In the genomic region with DNA sequence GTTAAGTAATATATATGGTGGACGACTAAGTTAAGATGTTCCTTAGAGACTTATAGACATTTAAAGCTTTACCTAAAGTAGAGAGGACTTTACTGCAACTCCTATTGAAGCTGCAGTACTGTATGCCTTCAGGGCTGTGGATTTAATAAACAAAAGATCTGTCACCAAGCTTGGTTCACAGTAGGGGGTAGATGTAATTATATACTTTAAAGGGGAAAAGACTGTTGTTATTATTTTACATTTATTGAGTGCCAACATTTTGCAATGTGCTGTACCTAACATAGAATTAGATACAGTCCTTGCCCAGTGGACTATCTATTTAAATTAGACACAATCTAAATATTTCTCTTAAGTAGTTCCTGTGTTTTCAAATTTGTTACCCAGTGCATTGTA, we compare ENCODE assay signal across 22 cellular contexts.
A peak's percentile ranks its signal among the peaks of the same experiment; 100 is the strongest.
DNase-seq lines count a peak whose midpoint lies in the region; ATAC-seq and TF ChIP-seq lines count a peak whose summit lies in the region.
"Had no signal": no experiment of that assay in that cellular context is flagged by ENCODE, and none has a peak within 500 bp of the region (broad histone marks: within the 10 kb centered on the region; RNA-seq: fewer than 3 reads in every experiment).

No MANE protein-coding gene starts in this region.

- no peaks in the 10 kb centered on the region for H3K4me1 Mint-ChIP-seq in activated CD8-positive, alpha-beta memory T cell treated with anti-CD3 and anti-CD28 coated beads, Interleukin-2, amount 10 ng/mL, durations not matched to agents 7 days and 5 days
- H3K4me1 Mint-ChIP-seq: activated CD4-positive, alpha-beta T cell treated with anti-CD3 and anti-CD28 coated beads for 36 hours; stimulated activated effector memory CD8-positive, alpha-beta T cell treated with anti-CD3 and anti-CD28 coated beads, Interleukin-12 subunit alpha, Interleukin-12 subunit beta, amount 100 ng/mL, for 72 hours had no signal

- no peak for TF ChIP-seq CTCF in A673 (conservative IDR thresholded peaks at IDR 0.05; ENCODE audit: low read depth, low read length)
- TF ChIP-seq CTCF in fibroblast of lung (conservative IDR thresholded peaks at IDR 0.05 in 1 of 2, IDR thresholded peaks at IDR 0.05 in 1 of 2; ENCODE audit: low read depth in 1 of 2, low read length in 2 of 2): no peak
- no peak for TF ChIP-seq CTCF in GM20000 (IDR thresholded peaks at IDR 0.05; ENCODE audit: extremely low read depth, missing control alignments)

- H4K20me1 ChIP-seq in fibroblast of lung (ENCODE audit: control insufficient read depth, extremely low read depth, insufficient read depth, low read length): no peaks in the 10 kb centered on the region
- H4K20me1 ChIP-seq: BLaER1 treated with 17β-estradiol and CSF1 and Interleukin-3, amounts not matched to agents 10 nM and 100 nM had no signal

- H3K4me1 ChIP-seq in A673 (ENCODE audit: insufficient read depth, low read length, poor library complexity, severe bottlenecking) (peaks cover 46% of the 10 kb centered on the region), fibroblast of lung (ENCODE audit: control insufficient read depth, extremely low read depth, insufficient read depth, low read length) (peaks cover 12% of the 10 kb centered on the region)
- H3K4me1 ChIP-seq: BLaER1 treated with 17β-estradiol and CSF1 and Interleukin-3, amounts not matched to agents 10 nM and 100 nM had no signal

- peak overlapping the region; percentile 80 for H3K4me2 ChIP-seq in fibroblast of lung (ENCODE audit: extremely low read depth, insufficient read depth, low read length)
- H3K4me2 ChIP-seq: BLaER1 treated with 17β-estradiol and CSF1 and Interleukin-3, amounts not matched to agents 10 nM and 100 nM had no signal

- H3K9me3 Mint-ChIP-seq in activated CD8-positive, alpha-beta memory T cell treated with anti-CD3 and anti-CD28 coated beads, Interleukin-2, amount 10 ng/mL, durations not matched to agents 7 days and 5 days (ENCODE audit: low read depth): no peaks in the 10 kb centered on the region

- CTCF ChIA-PET in A673 (lab: Charles Lee): no interaction called here
- CTCF ChIA-PET in activated CD8-positive, alpha-beta memory T cell treated with anti-CD3 and anti-CD28 coated beads, Interleukin-2, amount 10 ng/mL, durations not matched to agents 7 days and 5 days (lab: Charles Lee): interaction anchor here (1.3 kb wide), 1 partner anchor 71 kb away, joined by 3 read pairs; no protein-coding TSS in a partner anchor

- peak overlapping the region; percentile 82 for H3K27ac ChIP-seq in A673 (ENCODE audit: low read depth, low read length, poor library complexity, severe bottlenecking)
- H3K27ac ChIP-seq in fibroblast of lung (ENCODE audit: insufficient read depth, low read length): peak overlapping the region; percentile 16
- H3K27ac ChIP-seq: BLaER1 treated with 17β-estradiol and CSF1 and Interleukin-3, amounts not matched to agents 10 nM and 100 nM; tibial artery had no signal

- no peaks in the 10 kb centered on the region for H3K36me3 Mint-ChIP-seq in activated CD8-positive, alpha-beta memory T cell treated with anti-CD3 and anti-CD28 coated beads, Interleukin-2, amount 10 ng/mL, durations not matched to agents 7 days and 5 days
- H3K36me3 Mint-ChIP-seq: natural killer cell treated with Interleukin-12 subunit alpha and Interleukin-12 subunit beta and Interleukin-15 and Interleukin-18, amount 100 ng/mL, for 72 hours; stimulated activated effector memory CD8-positive, alpha-beta T cell treated with anti-CD3 and anti-CD28 coated beads, Interleukin-12 subunit alpha, Interleukin-12 subunit beta, amount 100 ng/mL, for 72 hours had no signal

- no peak for ATAC-seq in HG02852 (IDR thresholded peaks at IDR 0.05; ENCODE audit: unreplicated experiment)
- no peak for ATAC-seq in activated CD8-positive, alpha-beta memory T cell treated with anti-CD3 and anti-CD28 coated beads, Interleukin-2, amount 10 ng/mL, durations not matched to agents 7 days and 5 days
- ATAC-seq: activated CD4-positive, alpha-beta T cell treated with anti-CD3 and anti-CD28 coated beads for 36 hours; natural killer cell treated with Interleukin-12 subunit alpha and Interleukin-12 subunit beta and Interleukin-15 and Interleukin-18, amount 100 ng/mL, for 72 hours; stimulated activated effector memory CD8-positive, alpha-beta T cell treated with anti-CD3 and anti-CD28 coated beads, Interleukin-12 subunit alpha, Interleukin-12 subunit beta, amount 100 ng/mL, for 72 hours had no signal

- POLR2A ChIA-PET in A673 (lab: Charles Lee; ENCODE audit: low non-redundant PET): no interaction called here

- no peak overlapping the region for H3K9ac ChIP-seq in fibroblast of lung (ENCODE audit: insufficient read depth, low read length)
- H3K9ac ChIP-seq: BLaER1 treated with 17β-estradiol and CSF1 and Interleukin-3, amounts not matched to agents 10 nM and 100 nM had no signal

- no peak overlapping the region for H3K27ac Mint-ChIP-seq in activated CD8-positive, alpha-beta memory T cell treated with anti-CD3 and anti-CD28 coated beads, Interleukin-2, amount 10 ng/mL, durations not matched to agents 7 days and 5 days
- H3K27ac Mint-ChIP-seq: activated CD4-positive, alpha-beta T cell treated with anti-CD3 and anti-CD28 coated beads for 36 hours; natural killer cell treated with Interleukin-12 subunit alpha and Interleukin-12 subunit beta and Interleukin-15 and Interleukin-18, amount 100 ng/mL, for 72 hours; stimulated activated effector memory CD8-positive, alpha-beta T cell treated with anti-CD3 and anti-CD28 coated beads, Interleukin-12 subunit alpha, Interleukin-12 subunit beta, amount 100 ng/mL, for 72 hours had no signal

- H3K27me3 Mint-ChIP-seq in activated CD8-positive, alpha-beta memory T cell treated with anti-CD3 and anti-CD28 coated beads, Interleukin-2, amount 10 ng/mL, durations not matched to agents 7 days and 5 days: no peaks in the 10 kb centered on the region
- H3K27me3 Mint-ChIP-seq: activated CD4-positive, alpha-beta T cell treated with anti-CD3 and anti-CD28 coated beads for 36 hours; natural killer cell treated with Interleukin-12 subunit alpha and Interleukin-12 subunit beta and Interleukin-15 and Interleukin-18, amount 100 ng/mL, for 72 hours had no signal

- intact Hi-C loops in A673 (cut with micrococcal nuclease; ENCODE audit: unreplicated experiment): loop anchor here (5.0 kb wide), 1 partner anchor 98 kb away; no protein-coding TSS in a partner anchor

- H3K9me3 ChIP-seq in A673 (ENCODE audit: low read depth, low read length, poor library complexity, severe bottlenecking): no peaks in the 10 kb centered on the region
- H3K9me3 ChIP-seq in fibroblast of lung (ENCODE audit: control insufficient read depth, insufficient read depth, low read depth, low read length): no peaks in the 10 kb centered on the region
- H3K9me3 ChIP-seq: BLaER1 treated with 17β-estradiol and CSF1 and Interleukin-3, amounts not matched to agents 10 nM and 100 nM; MG63; tibial artery had no signal

- H3K36me3 ChIP-seq in A673 (ENCODE audit: insufficient read depth, low read length, poor library complexity, severe bottlenecking): no peaks in the 10 kb centered on the region
- no peaks in the 10 kb centered on the region for H3K36me3 ChIP-seq in fibroblast of lung (ENCODE audit: control insufficient read depth, insufficient read depth, low read length)
- H3K36me3 ChIP-seq: BLaER1 treated with 17β-estradiol and CSF1 and Interleukin-3, amounts not matched to agents 10 nM and 100 nM; MG63; tibial artery had no signal

- DNase-seq in A673 (ENCODE audit: low spot score) (peak; percentile 82), M059J (ENCODE audit: low read depth) (peak; percentile 58), NCI-H345 treated with DMSO at 0.1 percent for 48 hours (lab: John Stamatoyannopoulos, UW; ENCODE audit: unreplicated experiment) (peak; percentile 1), fibroblast of lung (ENCODE audit: low read depth in 2 of 2) (no peak), GM20000 (ENCODE audit: low spot score) (no peak), cerebellar cortex (ENCODE audit: low spot score) (no peak)
- no peak for DNase-seq in activated CD8-positive, alpha-beta memory T cell treated with anti-CD3 and anti-CD28 coated beads, Interleukin-2, amount 10 ng/mL, durations not matched to agents 7 days and 5 days
- DNase-seq: activated CD4-positive, alpha-beta T cell treated with anti-CD3 and anti-CD28 coated beads for 36 hours; activated gamma-delta T cell; amniotic stem cell; foreskin fibroblast; GF-D8; kidney glomerular epithelial cell; mesendoderm; MG63; NCI-H2029 treated with DMSO at 0.1 percent for 48 hours; retina; tibial artery had no signal

- BruUV-seq in A673 (replicated peaks; lab: Mats Ljungman, UMichigan): no TSS peak

- H3K4me3 Mint-ChIP-seq in activated CD8-positive, alpha-beta memory T cell treated with anti-CD3 and anti-CD28 coated beads, Interleukin-2, amount 10 ng/mL, durations not matched to agents 7 days and 5 days: no peak overlapping the region
- H3K4me3 Mint-ChIP-seq: activated CD4-positive, alpha-beta T cell treated with anti-CD3 and anti-CD28 coated beads for 36 hours; natural killer cell treated with Interleukin-12 subunit alpha and Interleukin-12 subunit beta and Interleukin-15 and Interleukin-18, amount 100 ng/mL, for 72 hours; stimulated activated effector memory CD8-positive, alpha-beta T cell treated with anti-CD3 and anti-CD28 coated beads, Interleukin-12 subunit alpha, Interleukin-12 subunit beta, amount 100 ng/mL, for 72 hours had no signal

- peak overlapping the region; percentile 13 for H3K4me3 ChIP-seq in A673 (ENCODE audit: low read depth, low read length, poor library complexity, severe bottlenecking)
- no peak overlapping the region for H3K4me3 ChIP-seq in fibroblast of lung (replicated peaks in 1 of 4; ENCODE audit: control extremely low read depth in 1 of 4, insufficient read depth in 1 of 4, low read depth in 3 of 4, low read length in 4 of 4)
- H3K4me3 ChIP-seq: BLaER1 treated with 17β-estradiol and CSF1 and Interleukin-3, amounts not matched to agents 10 nM and 100 nM; MG63; tibial artery had no signal

- H3K27me3 ChIP-seq in A673 (replicated peaks; ENCODE audit: insufficient read depth, low read depth, low read length, poor library complexity) (no peaks in the 10 kb centered on the region), fibroblast of lung (ENCODE audit: control insufficient read depth, insufficient read depth, low read length) (no peaks in the 10 kb centered on the region)
- H3K27me3 ChIP-seq: BLaER1 treated with 17β-estradiol and CSF1 and Interleukin-3, amounts not matched to agents 10 nM and 100 nM; MG63; tibial artery had no signal

- no peaks in the 10 kb centered on the region for H3K79me2 ChIP-seq in fibroblast of lung (ENCODE audit: control insufficient read depth, insufficient read depth, low read length)

- H2AFZ ChIP-seq in fibroblast of lung (ENCODE audit: low read length): peak overlapping the region; percentile 12

Comparison
In these comparisons a context has a peak if more than half of its experiments do, and no peak if none do; other contexts are left out.
1. DNase-seq: peak in A673 (single experiment), M059J (single experiment) and NCI-H345 treated with DMSO at 0.1 percent for 48 hours (single experiment); none in fibroblast of lung (0 of 2), GM20000 (single experiment), activated CD8-positive, alpha-beta memory T cell treated with anti-CD3 and anti-CD28 coated beads, Interleukin-2, amount 10 ng/mL, durations not matched to agents 7 days and 5 days (single experiment) and cerebellar cortex (single experiment).